ENCODE assay signal across 1 cellular context in the genomic region with DNA sequence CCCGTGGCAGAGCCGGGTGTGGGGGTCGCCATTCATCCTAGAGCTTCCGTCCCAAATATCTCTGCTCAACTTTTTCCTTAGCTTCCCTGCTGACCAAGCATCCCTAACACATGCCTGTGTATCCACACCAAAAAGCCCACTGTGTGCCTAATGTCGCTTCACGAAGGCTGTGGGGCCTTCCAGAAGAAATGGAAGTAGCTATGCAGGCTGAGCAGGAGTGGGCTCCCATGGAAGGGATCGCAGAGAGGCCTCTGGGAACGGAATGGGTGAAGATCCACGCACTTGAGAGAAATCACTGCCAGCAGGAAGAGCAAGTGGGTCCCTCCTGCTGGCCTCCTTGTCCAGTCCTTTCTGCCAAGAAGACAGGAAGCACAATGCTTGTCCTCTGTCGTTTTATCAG.
TF ChIP-seq lines count a peak whose summit lies in the region.

No MANE protein-coding gene starts in this region.

TF ChIP-seq in GM23338, 12 proteins besides CTCF, POLR2A, EP300 and RAD21 (continued from another document):
- TF ChIP-seq, protein P1, sequence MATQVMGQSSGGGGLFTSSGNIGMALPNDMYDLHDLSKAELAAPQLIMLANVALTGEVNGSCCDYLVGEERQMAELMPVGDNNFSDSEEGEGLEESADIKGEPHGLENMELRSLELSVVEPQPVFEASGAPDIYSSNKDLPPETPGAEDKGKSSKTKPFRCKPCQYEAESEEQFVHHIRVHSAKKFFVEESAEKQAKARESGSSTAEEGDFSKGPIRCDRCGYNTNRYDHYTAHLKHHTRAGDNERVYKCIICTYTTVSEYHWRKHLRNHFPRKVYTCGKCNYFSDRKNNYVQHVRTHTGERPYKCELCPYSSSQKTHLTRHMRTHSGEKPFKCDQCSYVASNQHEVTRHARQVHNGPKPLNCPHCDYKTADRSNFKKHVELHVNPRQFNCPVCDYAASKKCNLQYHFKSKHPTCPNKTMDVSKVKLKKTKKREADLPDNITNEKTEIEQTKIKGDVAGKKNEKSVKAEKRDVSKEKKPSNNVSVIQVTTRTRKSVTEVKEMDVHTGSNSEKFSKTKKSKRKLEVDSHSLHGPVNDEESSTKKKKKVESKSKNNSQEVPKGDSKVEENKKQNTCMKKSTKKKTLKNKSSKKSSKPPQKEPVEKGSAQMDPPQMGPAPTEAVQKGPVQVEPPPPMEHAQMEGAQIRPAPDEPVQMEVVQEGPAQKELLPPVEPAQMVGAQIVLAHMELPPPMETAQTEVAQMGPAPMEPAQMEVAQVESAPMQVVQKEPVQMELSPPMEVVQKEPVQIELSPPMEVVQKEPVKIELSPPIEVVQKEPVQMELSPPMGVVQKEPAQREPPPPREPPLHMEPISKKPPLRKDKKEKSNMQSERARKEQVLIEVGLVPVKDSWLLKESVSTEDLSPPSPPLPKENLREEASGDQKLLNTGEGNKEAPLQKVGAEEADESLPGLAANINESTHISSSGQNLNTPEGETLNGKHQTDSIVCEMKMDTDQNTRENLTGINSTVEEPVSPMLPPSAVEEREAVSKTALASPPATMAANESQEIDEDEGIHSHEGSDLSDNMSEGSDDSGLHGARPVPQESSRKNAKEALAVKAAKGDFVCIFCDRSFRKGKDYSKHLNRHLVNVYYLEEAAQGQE (IDR thresholded peaks at IDR 0.05; ENCODE audit: unreplicated experiment), result no peak
- TF ChIP-seq EZH2 (IDR thresholded peaks at IDR 0.05; ENCODE audit: low read depth, unreplicated experiment), result no peak
- no peak for TF ChIP-seq NANOG (IDR thresholded peaks at IDR 0.05; ENCODE audit: borderline replicate concordance)
